ENCODE assay signal across 17 cellular contexts in the genomic region with DNA sequence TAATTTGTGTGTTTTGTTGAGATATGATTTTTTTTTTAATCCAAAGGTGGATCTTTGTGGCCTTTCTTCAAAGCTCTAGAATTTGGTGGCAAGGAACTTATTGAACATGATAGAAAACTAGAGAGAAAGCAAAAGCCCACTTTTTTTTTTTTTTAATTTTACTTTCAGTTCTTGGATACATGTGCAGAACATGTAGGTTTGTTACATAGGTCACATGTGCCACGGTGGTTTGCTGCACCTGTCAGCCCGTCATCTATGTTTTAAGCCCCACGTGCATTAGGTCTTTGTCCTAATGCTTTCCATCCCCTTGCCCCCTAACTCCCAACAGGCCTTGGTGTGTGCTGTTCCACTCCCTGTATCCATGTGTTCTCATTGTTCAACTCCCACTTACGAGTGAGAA.
DNase-seq lines count a peak whose midpoint lies in the region; ATAC-seq and TF ChIP-seq lines count a peak whose summit lies in the region.
"Had no signal": no experiment of that assay in that cellular context is flagged by ENCODE, and none has a peak within 500 bp of the region (broad histone marks: within the 10 kb centered on the region; RNA-seq: fewer than 3 reads in every experiment).

No MANE protein-coding gene starts in this region.

- H3K9me3 ChIP-seq in Loucy (ENCODE audit: insufficient read depth, low read depth, low read length): no peaks in the 10 kb centered on the region
- no peaks in the 10 kb centered on the region for H3K9me3 ChIP-seq in Karpas-422 (ENCODE audit: low read length)
- H3K9me3 ChIP-seq: sigmoid colon, vagina had no signal

- H3K9ac ChIP-seq in Loucy (ENCODE audit: low read depth, low read length, poor library complexity, severe bottlenecking) (no peak overlapping the region), Karpas-422 (ENCODE audit: low read length) (no peak overlapping the region)

- H3K27me3 ChIP-seq in Loucy (ENCODE audit: insufficient read depth, low read length, poor library complexity, severe bottlenecking) (no peaks in the 10 kb centered on the region), Karpas-422 (ENCODE audit: low read length) (no peaks in the 10 kb centered on the region; the same call in 1 of the 2 replicates)
- H3K27me3 ChIP-seq: sigmoid colon, vagina had no signal

- H3K4me3 ChIP-seq in Loucy (ENCODE audit: low read length, poor library complexity, severe bottlenecking): no peak overlapping the region
- H3K4me3 ChIP-seq in Karpas-422 (ENCODE audit: low read length): no peak overlapping the region
- H3K4me3 ChIP-seq: sigmoid colon, vagina had no signal

- H3K36me3 Mint-ChIP-seq in activated T-cell treated with anti-CD3 and anti-CD28 coated beads, Interleukin-2, amount 50 U/mL, for 24 hours (ENCODE audit: low read depth): peaks cover 37% of the 10 kb centered on the region
- H3K36me3 Mint-ChIP-seq in activated T-cell treated with anti-CD3 and anti-CD28 coated beads, Interleukin-2, amount 50 U/mL, for 4 hours (ENCODE audit: insufficient read depth): peaks cover 30% of the 10 kb centered on the region
- H3K36me3 Mint-ChIP-seq in stimulated activated naive B cell treated with anti-CD40 and anti-IgM and Interleukin-4, amounts not matched to agents 10 μg/mL and 1 μg/mL and 100 μg/mL, for 72 hours: peaks cover 11 to 28% of the 10 kb centered on the region in 2 donors
- H3K36me3 Mint-ChIP-seq in Calu3 (ENCODE audit: insufficient read depth, unreplicated experiment): no peaks in the 10 kb centered on the region
- H3K36me3 Mint-ChIP-seq: stimulated activated effector memory CD8-positive, alpha-beta T cell treated with anti-CD3 and anti-CD28 coated beads, Interleukin-12 subunit alpha, Interleukin-12 subunit beta, amount 100 ng/mL, for 72 hours had no signal

- H3K4me2 ChIP-seq in Loucy (ENCODE audit: low read depth, low read length, poor library complexity, severe bottlenecking) (peak overlapping the region; percentile 17), Karpas-422 (ENCODE audit: low read depth, low read length, poor library complexity, severe bottlenecking) (no peak overlapping the region)

- no peak for DNase-seq in activated T-cell treated with anti-CD3 and anti-CD28 coated beads, Interleukin-2, amount 50 U/mL, for 24 hours
- DNase-seq in activated T-cell treated with anti-CD3 and anti-CD28 coated beads, Interleukin-2, amount 50 U/mL, for 4 hours: no peak
- no peak for DNase-seq in stimulated activated naive B cell treated with anti-CD40 and anti-IgM and Interleukin-4, amounts not matched to agents 10 μg/mL and 1 μg/mL and 100 μg/mL, for 72 hours
- DNase-seq in Karpas-422: no peak
- no peak for DNase-seq in Calu3
- DNase-seq: CD8-positive, alpha-beta memory T cell; immature natural killer cell; IMR-90; NCI-H1436; sigmoid colon had no signal

- ATAC-seq in activated T-cell treated with anti-CD3 and anti-CD28 coated beads, Interleukin-2, amount 50 U/mL, for 4 hours: no peak
- peak; percentile 40 for ATAC-seq in GM21723 (IDR thresholded peaks at IDR 0.05; ENCODE audit: unreplicated experiment)
- ATAC-seq in stimulated activated naive B cell treated with anti-CD40 and anti-IgM and Interleukin-4, amounts not matched to agents 10 μg/mL and 1 μg/mL and 100 μg/mL, for 72 hours (replicated peaks): peak; percentile 38 to 45
- ATAC-seq in HG03442 (IDR thresholded peaks at IDR 0.05; ENCODE audit: unreplicated experiment): no peak
- ATAC-seq: stimulated activated effector memory CD8-positive, alpha-beta T cell treated with anti-CD3 and anti-CD28 coated beads, Interleukin-12 subunit alpha, Interleukin-12 subunit beta, amount 100 ng/mL, for 72 hours had no signal

- TF ChIP-seq CTCF in Loucy (conservative IDR thresholded peaks at IDR 0.05; ENCODE audit: low read length): no peak
- no peak for TF ChIP-seq CTCF in Calu3 (IDR thresholded peaks at IDR 0.05; ENCODE audit: unreplicated experiment)

- no peaks in the 10 kb centered on the region for H3K79me2 ChIP-seq in Loucy (ENCODE audit: insufficient read depth, low read length)
- H3K79me2 ChIP-seq in Karpas-422 (ENCODE audit: low read length): no peaks in the 10 kb centered on the region

- H3K36me3 ChIP-seq in Loucy (ENCODE audit: insufficient read depth, low read length) (no peaks in the 10 kb centered on the region), Karpas-422 (ENCODE audit: insufficient read depth, low read length) (no peaks in the 10 kb centered on the region)
- H3K36me3 ChIP-seq: sigmoid colon, vagina had no signal

- H3K4me1 ChIP-seq in Loucy (ENCODE audit: insufficient read depth, low read length, poor library complexity, severe bottlenecking) (peaks cover 50% of the 10 kb centered on the region), Karpas-422 (ENCODE audit: low read length) (peaks cover 17% of the 10 kb centered on the region)
- H3K4me1 ChIP-seq: vagina had no signal

- BruUV-seq in Calu3 (replicated peaks; lab: Mats Ljungman, UMichigan): no TSS peak

- H3K9me2 ChIP-seq in Loucy (replicated peaks; ENCODE audit: low read depth, low read length) (no peaks in the 10 kb centered on the region), Karpas-422 (replicated peaks; ENCODE audit: insufficient read depth, low read length) (no peaks in the 10 kb centered on the region)

- H3F3A ChIP-seq in Loucy (ENCODE audit: low read depth): no peaks in the 10 kb centered on the region

- CTCF ChIA-PET in Calu3 (lab: Charles Lee): no interaction called here

- H4K20me1 ChIP-seq in Loucy (ENCODE audit: insufficient read depth, low read length, poor library complexity, severe bottlenecking) (no peaks in the 10 kb centered on the region), Karpas-422 (ENCODE audit: insufficient read depth, low read depth, low read length) (0 out of 2 replicates have a peak, but pooled peaks cover 5% of the 10 kb centered on the region)

- H3K27ac Mint-ChIP-seq in activated T-cell treated with anti-CD3 and anti-CD28 coated beads, Interleukin-2, amount 50 U/mL, for 24 hours: peak overlapping the region; percentile 50
- H3K27ac Mint-ChIP-seq in stimulated activated naive B cell treated with anti-CD40 and anti-IgM and Interleukin-4, amounts not matched to agents 10 μg/mL and 1 μg/mL and 100 μg/mL, for 72 hours: peak overlapping the region; percentile 95
- H3K27ac Mint-ChIP-seq in Calu3 (ENCODE audit: unreplicated experiment): no peak overlapping the region
- H3K27ac Mint-ChIP-seq: activated naive CD8-positive, alpha-beta T cell had no signal

- intact Hi-C loops in Calu3 (cut with micrococcal nuclease; ENCODE audit: unreplicated experiment): no loop called here

- H3K4me3 Mint-ChIP-seq in activated T-cell treated with anti-CD3 and anti-CD28 coated beads, Interleukin-2, amount 50 U/mL, for 24 hours: peak overlapping the region; percentile 6
- no peak overlapping the region for H3K4me3 Mint-ChIP-seq in activated T-cell treated with anti-CD3 and anti-CD28 coated beads, Interleukin-2, amount 50 U/mL, for 4 hours
- H3K4me3 Mint-ChIP-seq in stimulated activated naive B cell treated with anti-CD40 and anti-IgM and Interleukin-4, amounts not matched to agents 10 μg/mL and 1 μg/mL and 100 μg/mL, for 72 hours: peak overlapping the region; percentile 80 to 83
- no peak overlapping the region for H3K4me3 Mint-ChIP-seq in Calu3 (ENCODE audit: low read depth, unreplicated experiment)
- H3K4me3 Mint-ChIP-seq: activated naive CD8-positive, alpha-beta T cell; central memory CD8-positive, alpha-beta T cell; stimulated activated effector memory CD8-positive, alpha-beta T cell treated with anti-CD3 and anti-CD28 coated beads, Interleukin-12 subunit alpha, Interleukin-12 subunit beta, amount 100 ng/mL, for 72 hours had no signal

- H3K27me3 Mint-ChIP-seq in activated T-cell treated with anti-CD3 and anti-CD28 coated beads, Interleukin-2, amount 50 U/mL, for 24 hours: no peaks in the 10 kb centered on the region
- no peaks in the 10 kb centered on the region for H3K27me3 Mint-ChIP-seq in activated T-cell treated with anti-CD3 and anti-CD28 coated beads, Interleukin-2, amount 50 U/mL, for 4 hours (ENCODE audit: low read depth)
- no peaks in the 10 kb centered on the region for H3K27me3 Mint-ChIP-seq in stimulated activated naive B cell treated with anti-CD40 and anti-IgM and Interleukin-4, amounts not matched to agents 10 μg/mL and 1 μg/mL and 100 μg/mL, for 72 hours
- H3K27me3 Mint-ChIP-seq in Calu3 (ENCODE audit: unreplicated experiment): no peaks in the 10 kb centered on the region
- H3K27me3 Mint-ChIP-seq: activated naive CD8-positive, alpha-beta T cell; CD8-positive, alpha-beta memory T cell; central memory CD8-positive, alpha-beta T cell had no signal

- H3K4me1 Mint-ChIP-seq in activated T-cell treated with anti-CD3 and anti-CD28 coated beads, Interleukin-2, amount 50 U/mL, for 24 hours (ENCODE audit: low read depth): peaks cover 34% of the 10 kb centered on the region
- H3K4me1 Mint-ChIP-seq in activated T-cell treated with anti-CD3 and anti-CD28 coated beads, Interleukin-2, amount 50 U/mL, for 4 hours (ENCODE audit: low read depth): peaks cover 20% of the 10 kb centered on the region
- H3K4me1 Mint-ChIP-seq in stimulated activated naive B cell treated with anti-CD40 and anti-IgM and Interleukin-4, amounts not matched to agents 10 μg/mL and 1 μg/mL and 100 μg/mL, for 72 hours: peaks cover 20 to 32% of the 10 kb centered on the region in 2 donors
- H3K4me1 Mint-ChIP-seq in Calu3 (ENCODE audit: low read depth, unreplicated experiment): no peaks in the 10 kb centered on the region
- H3K4me1 Mint-ChIP-seq: stimulated activated effector memory CD8-positive, alpha-beta T cell treated with anti-CD3 and anti-CD28 coated beads, Interleukin-12 subunit alpha, Interleukin-12 subunit beta, amount 100 ng/mL, for 72 hours had no signal

- H3K27ac ChIP-seq in Karpas-422 (ENCODE audit: low read length): no peak overlapping the region
- H3K27ac ChIP-seq: sigmoid colon, vagina had no signal

- H2AFZ ChIP-seq in Loucy (ENCODE audit: low read length) (no peak overlapping the region), Karpas-422 (ENCODE audit: low read length) (no peak overlapping the region)

- H3K9me3 Mint-ChIP-seq in activated T-cell treated with anti-CD3 and anti-CD28 coated beads, Interleukin-2, amount 50 U/mL, for 24 hours: no peaks in the 10 kb centered on the region
- H3K9me3 Mint-ChIP-seq in activated T-cell treated with anti-CD3 and anti-CD28 coated beads, Interleukin-2, amount 50 U/mL, for 4 hours: no peaks in the 10 kb centered on the region
- no peaks in the 10 kb centered on the region for H3K9me3 Mint-ChIP-seq in stimulated activated naive B cell treated with anti-CD40 and anti-IgM and Interleukin-4, amounts not matched to agents 10 μg/mL and 1 μg/mL and 100 μg/mL, for 72 hours
- H3K9me3 Mint-ChIP-seq in Calu3 (ENCODE audit: low read depth, unreplicated experiment): no peaks in the 10 kb centered on the region
- H3K9me3 Mint-ChIP-seq: CD8-positive, alpha-beta memory T cell; central memory CD8-positive, alpha-beta T cell; immature natural killer cell; stimulated activated effector memory CD8-positive, alpha-beta T cell treated with anti-CD3 and anti-CD28 coated beads, Interleukin-12 subunit alpha, Interleukin-12 subunit beta, amount 100 ng/mL, for 72 hours had no signal

Comparison
In these comparisons a context has a peak if more than half of its experiments do, and no peak if none do; other contexts are left out.
1. H3K4me3 Mint-ChIP-seq: peak in activated T-cell treated with anti-CD3 and anti-CD28 coated beads, Interleukin-2, amount 50 U/mL, for 24 hours (single experiment) and stimulated activated naive B cell treated with anti-CD40 and anti-IgM and Interleukin-4, amounts not matched to agents 10 μg/mL and 1 μg/mL and 100 μg/mL, for 72 hours (2 of 2); none in activated T-cell treated with anti-CD3 and anti-CD28 coated beads, Interleukin-2, amount 50 U/mL, for 4 hours (single experiment) and Calu3 (single experiment).
2. ATAC-seq: peak in GM21723 (single experiment) and stimulated activated naive B cell treated with anti-CD40 and anti-IgM and Interleukin-4, amounts not matched to agents 10 μg/mL and 1 μg/mL and 100 μg/mL, for 72 hours (2 of 2); none in activated T-cell treated with anti-CD3 and anti-CD28 coated beads, Interleukin-2, amount 50 U/mL, for 4 hours (0 of 2) and HG03442 (single experiment).